In the genomic region with DNA sequence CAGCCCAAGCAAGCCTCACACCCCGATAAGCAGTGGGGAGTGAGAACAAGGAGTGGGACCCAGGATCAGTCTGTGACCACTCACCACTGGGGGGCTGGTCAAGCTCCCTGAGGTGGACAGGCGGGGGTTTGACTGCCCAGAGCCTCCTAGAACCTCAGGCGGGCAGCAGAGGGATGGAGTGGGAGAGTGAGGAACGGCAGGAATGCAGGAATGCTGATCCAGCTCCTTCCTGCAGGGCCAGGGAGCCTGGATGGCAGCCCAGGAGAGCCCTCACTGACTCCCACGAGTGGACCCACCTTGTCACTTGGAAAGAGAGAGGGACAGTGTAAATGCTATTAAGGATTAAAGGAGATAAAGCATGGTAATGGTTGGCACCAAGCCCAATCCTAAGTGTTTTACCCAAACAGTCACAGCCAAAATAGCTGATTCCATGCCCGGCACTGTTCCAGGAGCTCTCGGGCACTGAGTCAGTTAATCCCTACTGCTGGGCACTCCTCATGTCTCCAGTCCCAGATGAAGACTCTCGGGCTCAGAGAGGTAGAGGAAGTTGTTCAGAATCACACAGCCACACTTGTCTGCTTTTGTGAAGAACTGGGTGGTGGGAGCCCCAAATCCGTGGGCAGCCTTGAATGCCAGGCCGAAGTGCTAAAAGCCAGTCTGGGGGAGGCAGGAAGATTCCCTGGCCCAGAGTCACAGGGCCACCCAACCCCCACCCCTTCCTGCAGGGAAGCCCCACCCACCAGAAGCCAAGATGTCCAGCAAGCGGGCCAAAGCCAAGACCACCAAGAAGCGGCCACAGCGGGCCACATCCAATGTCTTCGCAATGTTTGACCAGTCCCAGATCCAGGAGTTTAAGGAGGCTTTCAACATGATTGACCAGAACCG, we compare ENCODE assay signal across 9 cellular contexts. TPM values are rescaled to one million over a fixed set of nuclear protein-coding genes. Genes with fewer than 3 reads are reported as not detected.
DNase-seq lines count a peak whose midpoint lies in the region; ATAC-seq and TF ChIP-seq lines count a peak whose summit lies in the region.
"Had no signal": no experiment of that assay in that cellular context is flagged by ENCODE, and none has a peak within 500 bp of the region (broad histone marks: within the 10 kb centered on the region; RNA-seq: fewer than 3 reads in every experiment).

No MANE protein-coding gene starts in this region.

- H3K4ac ChIP-seq in H9 (ENCODE audit: low read depth, low read length), result no peak overlapping the region

- no peak overlapping the region for H2BK15ac ChIP-seq in H9 (ENCODE audit: low read depth, low read length)

- no peak overlapping the region for H2BK20ac ChIP-seq in H9 (ENCODE audit: low read depth, low read length, poor library complexity, severe bottlenecking)

- H3K23me2 ChIP-seq in H9 (ENCODE audit: insufficient read length, low read depth, low read length, poor library complexity, severe bottlenecking), result no peaks in the 10 kb centered on the region

- peaks cover 36 to 37% of the 10 kb centered on the region in 2 experiments for H3K4me1 Mint-ChIP-seq in H9
- peaks cover 49% of the 10 kb centered on the region for H3K4me1 Mint-ChIP-seq in WTC11
- peaks cover 32% of the 10 kb centered on the region for H3K4me1 Mint-ChIP-seq in stimulated activated memory B cell treated with anti-CD40 and anti-IgM and Interleukin-4, amounts not matched to agents 10 μg/mL and 1 μg/mL and 100 μg/mL, for 72 hours

- no peaks in the 10 kb centered on the region; the same call in 1 of the 2 replicates for H3K4me1 ChIP-seq in H9 (ENCODE audit: insufficient read depth, low read length)
- peaks cover 5 to 81% (median 48%) of the 10 kb centered on the region in 12 donors for H3K4me1 ChIP-seq in heart left ventricle

- no peak overlapping the region for H2BK12ac ChIP-seq in H9 (ENCODE audit: insufficient read length, low read depth, low read length)

- H3K36me3 Mint-ChIP-seq in H9 (ENCODE audit: insufficient read depth in 1 of 3, low read depth in 3 of 3) (peaks cover 13 to 36% (median 22%) of the 10 kb centered on the region in 3 experiments; a peak in 6 of 7 replicates), WTC11 (no peaks in the 10 kb centered on the region)
- H3K36me3 Mint-ChIP-seq in stimulated activated memory B cell treated with anti-CD40 and anti-IgM and Interleukin-4, amounts not matched to agents 10 μg/mL and 1 μg/mL and 100 μg/mL, for 72 hours, result no peaks in the 10 kb centered on the region

- no peak overlapping the region for H3K23ac ChIP-seq in H9 (ENCODE audit: insufficient read length, low read depth, low read length)

- H3K4me3 Mint-ChIP-seq in H9 (no peak overlapping the region), WTC11 (no peak overlapping the region)
- no peak overlapping the region for H3K4me3 Mint-ChIP-seq in stimulated activated memory B cell treated with anti-CD40 and anti-IgM and Interleukin-4, amounts not matched to agents 10 μg/mL and 1 μg/mL and 100 μg/mL, for 72 hours

- peaks cover 0 to 52% (median 46%) of the 10 kb centered on the region in 9 donors for H3K36me3 ChIP-seq in heart left ventricle

- peaks cover 3% of the 10 kb centered on the region for H4K20me1 ChIP-seq in H9 (ENCODE audit: control insufficient read depth, insufficient read depth, insufficient read length)

- no peak overlapping the region for H3K56ac ChIP-seq in H9 (ENCODE audit: insufficient read length, low read depth, low read length)

- H3T11ph ChIP-seq in H9 (ENCODE audit: low read length), result no peak overlapping the region

- H3K27ac ChIP-seq in H9 (ENCODE audit: insufficient read length, low read depth, low read length) (no peak overlapping the region), heart left ventricle (peak overlapping the region in 11 of 12 donors; percentile 88 to 100 (median 99))

- no peak overlapping the region for H4K8ac ChIP-seq in H9 (replicated peaks; ENCODE audit: insufficient read length, low read depth, low read length)

- H3K9me3 ChIP-seq in H9 (ENCODE audit: control insufficient read depth, low read depth, low read length), result no peaks in the 10 kb centered on the region
- no peaks in the 10 kb centered on the region for H3K9me3 ChIP-seq in heart left ventricle

- H2AK5ac ChIP-seq in H9 (ENCODE audit: insufficient read length, low read length), result no peak overlapping the region

- H3K27me3 ChIP-seq in H9 (ENCODE audit: insufficient read depth, low read length), result no peaks in the 10 kb centered on the region
- no peaks in the 10 kb centered on the region for H3K27me3 ChIP-seq in heart left ventricle

- no peak overlapping the region for H3K18ac ChIP-seq in H9 (ENCODE audit: insufficient read length, low read depth, low read length)

- TF ChIP-seq CTCF in H9 (conservative IDR thresholded peaks at IDR 0.05), result no peak
- no peak for TF ChIP-seq CTCF in WTC11 (IDR thresholded peaks at IDR 0.05)
- no peak for TF ChIP-seq CTCF in heart left ventricle (IDR thresholded peaks at IDR 0.05)

- H2BK120ac ChIP-seq in H9 (ENCODE audit: low read depth, low read length, poor library complexity, severe bottlenecking), result no peak overlapping the region

- CTCF ChIA-PET in WTC11 (lab: Charles Lee), result interaction anchor here (0.7 to 2.8 kb wide), 4 partner anchors 41 to 97 kb away, joined by 3 to 15 read pairs (median 4); a partner anchor contains a TSS

- TF ChIP-seq POLR2A in heart left ventricle (IDR thresholded peaks at IDR 0.05), result no peak

- no peak overlapping the region for H2BK5ac ChIP-seq in H9 (ENCODE audit: insufficient read length, low read length)

- POLR2A ChIA-PET in WTC11 (lab: Charles Lee), result interaction anchor here (0.6 kb wide), 1 partner anchor 13 kb away, joined by 3 read pairs; no protein-coding TSS in a partner anchor

- no peaks in the 10 kb centered on the region for H3K9me3 Mint-ChIP-seq in H9
- no peaks in the 10 kb centered on the region for H3K9me3 Mint-ChIP-seq in WTC11
- H3K9me3 Mint-ChIP-seq in stimulated activated memory B cell treated with anti-CD40 and anti-IgM and Interleukin-4, amounts not matched to agents 10 μg/mL and 1 μg/mL and 100 μg/mL, for 72 hours, result no peaks in the 10 kb centered on the region

- no peak overlapping the region for H3K14ac ChIP-seq in H9 (ENCODE audit: insufficient read depth, low read length)

- no peaks in the 10 kb centered on the region for H3K27me3 Mint-ChIP-seq in H9 (ENCODE audit: low read depth)
- H3K27me3 Mint-ChIP-seq in WTC11 (ENCODE audit: low read depth), result no peaks in the 10 kb centered on the region
- H3K27me3 Mint-ChIP-seq in stimulated activated memory B cell treated with anti-CD40 and anti-IgM and Interleukin-4, amounts not matched to agents 10 μg/mL and 1 μg/mL and 100 μg/mL, for 72 hours, result no peaks in the 10 kb centered on the region

- peak overlapping the region in 10 of 12 donors; percentile 71 to 100 (median 94) for H3K4me3 ChIP-seq in heart left ventricle

- DNase-seq in H9 (no peak), WTC11 (ENCODE audit: low spot score) (no peak), heart left ventricle (peak in 4 of 5 donors; percentile 75 to 82 (median 78)), MV-4-11 (lab: John Stamatoyannopoulos, UW) (no peak), NCI-H510A treated with DMSO at 0.1 percent for 48 hours (lab: John Stamatoyannopoulos, UW) (no peak)
- DNase-seq in activated CD4-positive, CD25-positive, alpha-beta regulatory T cell (lab: John Stamatoyannopoulos, UW), result no peak

- no peak for ATAC-seq in WTC11
- peak; percentile 10 to 20 (median 16) for ATAC-seq in heart left ventricle
- no peak for ATAC-seq in stimulated activated memory B cell treated with anti-CD40 and anti-IgM and Interleukin-4, amounts not matched to agents 10 μg/mL and 1 μg/mL and 100 μg/mL, for 72 hours
- no peak for ATAC-seq in GM18909 (IDR thresholded peaks at IDR 0.05; ENCODE audit: poor library complexity, unreplicated experiment)

- no peaks in the 10 kb centered on the region for H3K79me1 ChIP-seq in H9 (ENCODE audit: insufficient read depth, low read depth, low read length, poor library complexity, severe bottlenecking)

- H3K9ac ChIP-seq in H9 (ENCODE audit: extremely low read depth, insufficient read length, low read length), result no peak overlapping the region

- H3K27ac Mint-ChIP-seq in H9, result peak overlapping the region; percentile 6 to 90 (median 69); a peak in 2 of 7 replicates
- peak overlapping the region; percentile 47; the same call in 1 of the 2 replicates for H3K27ac Mint-ChIP-seq in WTC11
- peak overlapping the region; percentile 65 for H3K27ac Mint-ChIP-seq in stimulated activated memory B cell treated with anti-CD40 and anti-IgM and Interleukin-4, amounts not matched to agents 10 μg/mL and 1 μg/mL and 100 μg/mL, for 72 hours
- H3K27ac Mint-ChIP-seq: progenitor cell of endocrine pancreas had no signal

- intact Hi-C loops in heart left ventricle (cut with DNase I), result loop anchor here in 8 of 10 donors (5.0 to 10.0 kb wide), 4 partner anchors 47 to 320 kb away; a partner anchor contains a TSS

- WGBS in H9 (ENCODE audit: extremely low coverage, insufficient read length, low lambda C conversion rate), result no CpG with 5 or more reads among the region's 15 CpGs
- 54 to 58% (median 55%) methylated on average over 11 to 15 of the region's 15 CpGs for WGBS in heart left ventricle, 4 donors

- no peaks in the 10 kb centered on the region; the same call in 1 of the 2 replicates for H3K79me2 ChIP-seq in H9 (ENCODE audit: insufficient read depth, low read length)

- no peak overlapping the region for H4K5ac ChIP-seq in H9 (ENCODE audit: insufficient read length, low read depth, low read length)

- no peak overlapping the region for H3K4me2 ChIP-seq in H9 (ENCODE audit: insufficient read depth, insufficient read length, low read length)

- H2AFZ ChIP-seq in H9 (ENCODE audit: low read length), result no peak overlapping the region

- no peak overlapping the region for H4K91ac ChIP-seq in H9 (ENCODE audit: insufficient read length, low read depth, low read length)

RNA-seq across cellular contexts. Expression of a gene that starts 3.1 kb away (rescaled TPM):
- total RNA-seq in H9 (2021) (217 and 218 TPM in 2 replicates), WTC11 (2021) (52.5 to 57.7 TPM (median 54.7 TPM) in 3 replicates), heart left ventricle (1,000 to 10,000 TPM in 7 of 9 donors, 100 to 1,000 TPM in 2; 521 to 2,387 (median 1,751) TPM)
- polyA plus RNA-seq in heart left ventricle, result 1,000 to 10,000 TPM in 1 of 2 donors, 100 to 1,000 TPM in 1; 452 to 1,748 TPM

RNA-seq across cellular contexts. Expression of a gene that starts 29.0 kb away (rescaled TPM):
- total RNA-seq in H9 (2021), result 81.7 and 94.6 TPM in 2 replicates
- 71.1 to 88.9 TPM (median 80.3 TPM) in 3 replicates for total RNA-seq in WTC11 (2021)
- 10 to 100 TPM in 3 of 9 donors, 1 to 10 TPM in 6; 4.5 to 14.9 (median 8.2) TPM for total RNA-seq in heart left ventricle
- 1 to 10 TPM; 2.1 to 5.4 TPM for polyA plus RNA-seq in heart left ventricle

Comparison
In these comparisons a context has a peak if more than half of its experiments do, and no peak if none do; other contexts are left out.
1. DNase-seq: peak in heart left ventricle (4 of 5); none in H9 (single experiment), WTC11 (single experiment), MV-4-11 (single experiment), activated CD4-positive, CD25-positive, alpha-beta regulatory T cell (0 of 4) and NCI-H510A treated with DMSO at 0.1 percent for 48 hours (single experiment).
2. ATAC-seq: peak in heart left ventricle (4 of 4); none in WTC11 (single experiment), stimulated activated memory B cell treated with anti-CD40 and anti-IgM and Interleukin-4, amounts not matched to agents 10 μg/mL and 1 μg/mL and 100 μg/mL, for 72 hours (single experiment) and GM18909 (single experiment).
3. Peak in every context shown above with its lines, with median percentiles within 50 percentile points of each other: H3K27ac Mint-ChIP-seq.